In the genomic region with DNA sequence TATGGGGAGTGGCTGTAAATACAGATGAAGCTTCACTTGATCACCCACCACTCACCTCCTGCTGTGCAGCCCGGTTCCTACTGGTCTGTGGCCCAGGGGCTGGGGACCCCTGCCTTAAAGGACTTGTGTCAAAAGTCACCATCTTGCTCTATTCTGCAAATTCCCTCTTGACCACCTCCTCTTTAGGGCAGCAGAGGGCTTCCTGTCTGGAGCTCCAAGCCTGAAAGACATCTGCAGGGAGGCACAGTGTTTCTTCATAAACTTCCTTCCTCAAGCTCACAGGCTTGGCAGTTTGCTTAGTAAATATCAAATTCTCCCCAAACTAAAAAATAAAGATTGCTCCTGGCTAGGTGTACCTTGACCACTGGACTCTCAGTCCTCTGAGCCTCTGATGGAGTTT, we compare ENCODE assay signal across 15 cellular contexts.
"Had no signal": no experiment of that assay in that cellular context is flagged by ENCODE, and none has a peak within 500 bp of the region (broad histone marks: within the 10 kb centered on the region; RNA-seq: fewer than 3 reads in every experiment).

No MANE protein-coding gene starts in this region.

- H3K27me3 ChIP-seq: hepatocyte, tibial artery, vagina had no signal

- H3K9me3 ChIP-seq: tibial artery, vagina had no signal

- DNase-seq: activated CD4-positive, alpha-beta memory T cell treated with anti-CD3 and anti-CD28 coated beads for 36 hours; activated CD8-positive, alpha-beta memory T cell treated with anti-CD3 and anti-CD28 coated beads, Interleukin-2, amount 10 ng/mL, durations not matched to agents 7 days and 5 days; activated effector memory CD4-positive, alpha-beta T cell treated with Interleukin-2 at 50 U/mL for 16 hours; activated naive CD4-positive, alpha-beta T cell treated with anti-CD3 and anti-CD28 coated beads, Interleukin-2, amount 50 U/mL, for 16 hours; activated T-cell treated with anti-CD3 and anti-CD28 coated beads, Interleukin-2, amount 50 U/mL, for 1 hour; erythroblast; islet precursor cell; mesenchymal stem cell; natural killer cell; stimulated activated CD4-positive, alpha-beta T cell treated with anti-CD3 and anti-CD28 coated beads, Interleukin-2, amount 100 ng/mL, for 48 hours; stimulated activated naive B cell treated with anti-CD40 and anti-IgM and Interleukin-4, amounts not matched to agents 10 μg/mL and 1 μg/mL and 100 μg/mL, for 72 hours; tibial artery; WERI-Rb-1 had no signal

- H3K36me3 ChIP-seq: tibial artery, vagina, WERI-Rb-1 had no signal

- H3K27ac ChIP-seq: hepatocyte, tibial artery, vagina, WERI-Rb-1 had no signal

- ATAC-seq: activated CD8-positive, alpha-beta memory T cell treated with anti-CD3 and anti-CD28 coated beads, Interleukin-2, amount 10 ng/mL, durations not matched to agents 7 days and 5 days; natural killer cell; stimulated activated naive B cell treated with anti-CD40 and anti-IgM and Interleukin-4, amounts not matched to agents 10 μg/mL and 1 μg/mL and 100 μg/mL, for 72 hours had no signal

- H3K4me3 ChIP-seq: hepatocyte, tibial artery, vagina had no signal
